Comparison of ENCODE assay signal across 8 cellular contexts in the genomic region with DNA sequence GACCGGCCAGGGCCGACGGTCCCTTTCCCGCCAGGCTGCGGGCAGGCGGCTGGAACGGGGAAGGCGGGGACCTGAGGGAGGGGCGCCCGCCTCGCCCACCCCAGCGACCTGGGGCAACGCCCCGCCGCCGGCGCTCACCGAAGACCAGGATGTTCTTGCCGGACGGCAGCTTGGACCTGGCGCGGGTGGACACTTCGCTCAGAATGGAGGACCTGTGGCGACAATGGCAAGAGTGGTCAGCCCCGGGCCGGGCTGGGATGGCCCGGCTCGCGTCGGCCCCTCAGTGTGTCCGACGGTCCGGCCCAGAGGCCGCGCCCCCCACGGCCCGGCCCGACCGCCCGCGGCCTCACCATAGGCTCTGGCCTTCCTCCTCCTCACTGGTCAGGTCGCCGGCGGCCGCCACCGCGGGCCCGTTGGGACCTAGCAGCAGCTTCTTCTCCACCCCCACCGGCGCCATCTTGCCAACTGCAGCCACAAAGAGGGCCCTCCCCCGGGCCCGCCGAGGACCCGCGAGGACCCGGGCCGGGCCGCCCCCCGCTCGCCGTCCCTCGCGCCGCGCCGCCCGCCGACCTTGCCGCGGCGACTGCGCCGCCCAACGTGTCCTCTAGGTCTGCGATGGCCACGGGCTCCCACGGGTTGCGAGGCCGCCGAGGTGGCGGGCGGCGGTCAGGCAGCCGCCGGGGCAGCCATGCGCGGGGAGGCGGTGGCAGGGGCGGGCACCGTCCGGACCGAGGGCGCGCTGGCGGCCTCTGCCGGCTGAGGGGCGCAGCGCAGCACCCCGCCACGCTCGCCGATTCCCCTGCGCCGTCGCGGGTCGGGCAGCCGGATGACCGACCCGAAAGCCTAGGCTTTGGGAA. TPM values are rescaled to one million over a fixed set of nuclear protein-coding genes. Genes with fewer than 3 reads are reported as not detected.
DNase-seq lines count a peak whose midpoint lies in the region; ATAC-seq and TF ChIP-seq lines count a peak whose summit lies in the region.

Gene DYNC1LI2, minus strand, starts transcription at position 475 of the 857 bp plus-strand sequence. Its CDS starts 18 bp downstream, at position 457.

- TF ChIP-seq POLR2A in right lobe of liver (IDR thresholded peaks at IDR 0.05) = peak; percentile 50

- WGBS in right lobe of liver (ENCODE audit: insufficient coverage, low coverage, low lambda C conversion rate, missing lambda C conversion rate) = under 1% methylated on average over 20 of the region's 110 CpGs

- CTCF ChIA-PET in activated CD4-positive, alpha-beta memory T cell treated with anti-CD3 and anti-CD28 coated beads for 36 hours (lab: Charles Lee) = interaction anchor here (0.6 to 2.5 kb wide), 29 partner anchors 10 to 346 kb away, joined by 3 to 29 read pairs (median 4); partner anchors contain the start of genes NAE1 and PDP2

- H3K27ac Mint-ChIP-seq in activated CD4-positive, alpha-beta memory T cell treated with anti-CD3 and anti-CD28 coated beads for 36 hours = peak within 1 kb of the TSS; percentile 74

- DNase-seq in AML-193 (lab: John Stamatoyannopoulos, UW) (peak; percentile 57 to 58), NCI-H526 treated with DMSO at 0.1 percent for 48 hours (lab: John Stamatoyannopoulos, UW) (peak; percentile 44), dorsolateral prefrontal cortex (peak; percentile 45 to 88 (median 70)), right lobe of liver (peak; percentile 79 to 85 (median 82))
- peak; percentile 84 for DNase-seq in activated CD4-positive, alpha-beta memory T cell treated with anti-CD3 and anti-CD28 coated beads for 36 hours
- peak; percentile 74 to 81 for DNase-seq in stimulated activated CD4-positive, alpha-beta T cell treated with anti-CD3 and anti-CD28 coated beads, Interleukin-4, amount 100 ng/mL, for 4 hours

- peaks cover 4% of the 10 kb centered on the region for H3K27me3 Mint-ChIP-seq in activated CD4-positive, alpha-beta memory T cell treated with anti-CD3 and anti-CD28 coated beads for 36 hours

- peak; percentile 85 for ATAC-seq in GM18907 (IDR thresholded peaks at IDR 0.05; ENCODE audit: unreplicated experiment)
- peak; percentile 86 for ATAC-seq in HG03139 (IDR thresholded peaks at IDR 0.05; ENCODE audit: unreplicated experiment)
- peak; percentile 97 to 98 (median 98) for ATAC-seq in right lobe of liver

- POLR2A ChIA-PET in activated CD4-positive, alpha-beta memory T cell treated with anti-CD3 and anti-CD28 coated beads for 36 hours (lab: Charles Lee) = interaction anchor here (2.6 kb wide), 1 partner anchor 80 kb away, joined by 6 read pairs; the partner anchor contains the start of gene NAE1

- TF ChIP-seq CTCF in dorsolateral prefrontal cortex (IDR thresholded peaks at IDR 0.05 in 54 of 56, conservative IDR thresholded peaks at IDR 0.05 in 2 of 56; ENCODE audit: low read depth in 1 of 56, partially characterized antibody in 56 of 56) (peak in 55 of 56 donors; percentile 48 to 98 (median 80)), right lobe of liver (IDR thresholded peaks at IDR 0.05) (peak; percentile 77 to 97 (median 88))

- H3K4me1 ChIP-seq in right lobe of liver = peaks cover 0 to 18% (median 9%) of the 10 kb centered on the region in 4 donors

- no peaks in the 10 kb centered on the region for H3K27me3 ChIP-seq in dorsolateral prefrontal cortex
- H3K27me3 ChIP-seq in right lobe of liver = no peaks in the 10 kb centered on the region

- no peaks in the 10 kb centered on the region for H3K9me3 Mint-ChIP-seq in activated CD4-positive, alpha-beta memory T cell treated with anti-CD3 and anti-CD28 coated beads for 36 hours

- H3K4me1 Mint-ChIP-seq in activated CD4-positive, alpha-beta memory T cell treated with anti-CD3 and anti-CD28 coated beads for 36 hours (ENCODE audit: low read depth) = peaks cover 37% of the 10 kb centered on the region

- H3K27ac ChIP-seq in dorsolateral prefrontal cortex (peak within 1 kb of the TSS; percentile 35 to 98 (median 92)), right lobe of liver (peak within 1 kb of the TSS; percentile 81 to 98 (median 88))

- intact Hi-C loops in activated CD4-positive, alpha-beta memory T cell treated with anti-CD3 and anti-CD28 coated beads for 36 hours (cut with micrococcal nuclease) = loop anchor here (2.0 to 5.0 kb wide), 4 partner anchors 54 to 189 kb away; partner anchors contain the start of gene CMTM4
- intact Hi-C loops in dorsolateral prefrontal cortex (cut with DNase I) = loop anchor here (1.0 to 5.0 kb wide), 4 partner anchors 9 to 89 kb away; partner anchors contain the start of gene NAE1 (in 1 of the 2)
- intact Hi-C loops in right lobe of liver (cut with DNase I) = no loop called here

- peaks cover 0 to 29% (median 10%) of the 10 kb centered on the region in 4 donors for H3K36me3 ChIP-seq in right lobe of liver

- H3K4me3 Mint-ChIP-seq in activated CD4-positive, alpha-beta memory T cell treated with anti-CD3 and anti-CD28 coated beads for 36 hours = peak within 1 kb of the TSS; percentile 83

- H3K36me3 Mint-ChIP-seq in activated CD4-positive, alpha-beta memory T cell treated with anti-CD3 and anti-CD28 coated beads for 36 hours = peaks cover 16% of the 10 kb centered on the region

- peak within 1 kb of the TSS; percentile 70 to 100 (median 96) for H3K4me3 ChIP-seq in dorsolateral prefrontal cortex
- peak within 1 kb of the TSS; percentile 98 to 99 (median 98) for H3K4me3 ChIP-seq in right lobe of liver

- no peaks in the 10 kb centered on the region for H3K9me3 ChIP-seq in right lobe of liver

RNA-seq across cellular contexts. Expression of gene DYNC1LI2, which starts in this region (rescaled TPM):
- total RNA-seq in activated CD4-positive, alpha-beta memory T cell treated with anti-CD3 and anti-CD28 coated beads for 36 hours = 10 to 100 TPM; 37.9 to 39.1 TPM
- total RNA-seq in dorsolateral prefrontal cortex (100 to 1,000 TPM; 181 to 428 (median 266) TPM), right lobe of liver (10 to 100 TPM; 30.5 to 44.1 (median 37.9) TPM)

Comparison
In these comparisons a context has a peak if more than half of its experiments do, and no peak if none do; other contexts are left out.
1. Peak in every context shown above with its lines: DNase-seq, ATAC-seq, H3K4me3 ChIP-seq and H3K27ac ChIP-seq.
2. RNA of gene DYNC1LI2 (total RNA-seq): 181 to 428 TPM in dorsolateral prefrontal cortex; 30.5 to 44.1 TPM in right lobe of liver and 37.9 to 39.1 TPM in activated CD4-positive, alpha-beta memory T cell treated with anti-CD3 and anti-CD28 coated beads for 36 hours; every median in the first group is over 4 times any median in the second.
3. intact Hi-C loops: an anchor here in activated CD4-positive, alpha-beta memory T cell treated with anti-CD3 and anti-CD28 coated beads for 36 hours (2.0 to 5.0 kb wide) and dorsolateral prefrontal cortex (1.0 to 5.0 kb wide); none called in right lobe of liver.